Comparison of ENCODE assay signal across 15 cellular contexts in genomic region chr11:16790484-16791240, GRCh38. TPM values are rescaled to one million over a fixed set of nuclear protein-coding genes. Genes with fewer than 3 reads are reported as not detected.
DNase-seq lines count a peak whose midpoint lies in the region; ATAC-seq, FAIRE-seq and TF ChIP-seq lines count a peak whose summit lies in the region.
"Had no signal": no experiment of that assay in that cellular context is flagged by ENCODE, and none has a peak within 500 bp of the region (broad histone marks: within the 10 kb centered on the region; RNA-seq: fewer than 3 reads in every experiment).

No MANE protein-coding gene starts in this region.

- ATAC-seq in GM21786 (IDR thresholded peaks at IDR 0.05; ENCODE audit: unreplicated experiment), result no peak

- H3K79me2 ChIP-seq in ACC112 (ENCODE audit: control insufficient read depth, insufficient read depth, low read length, unreplicated experiment) (no peaks in the 10 kb centered on the region), astrocyte (ENCODE audit: insufficient read depth, low read length) (no peaks in the 10 kb centered on the region), osteoblast (ENCODE audit: insufficient read depth, low read length) (no peaks in the 10 kb centered on the region)

- H3K9me3 Mint-ChIP-seq in astrocyte (ENCODE audit: unreplicated experiment) (no peaks in the 10 kb centered on the region), Caco-2 (ENCODE audit: unreplicated experiment) (no peaks in the 10 kb centered on the region)

- FAIRE-seq in astrocyte (lab: Jason Lieb, UNC), result no peak

- no peaks in the 10 kb centered on the region for H3K36me3 ChIP-seq in ACC112 (ENCODE audit: insufficient read depth, low read length)
- H3K36me3 ChIP-seq in astrocyte (ENCODE audit: insufficient read depth, low read length), result no peaks in the 10 kb centered on the region
- H3K36me3 ChIP-seq in osteoblast (ENCODE audit: insufficient read depth, low read length), result no peaks in the 10 kb centered on the region
- H3K36me3 ChIP-seq in colonic mucosa, result no peaks in the 10 kb centered on the region
- no peaks in the 10 kb centered on the region; the same call in none of the 2 replicates for H3K36me3 ChIP-seq in Caco-2 (ENCODE audit: control insufficient read depth, insufficient read depth, low read length)
- H3K36me3 ChIP-seq: ovary had no signal

- no peaks in the 10 kb centered on the region for H3K27me3 ChIP-seq in ACC112 (ENCODE audit: insufficient read depth, low read length)
- H3K27me3 ChIP-seq in astrocyte (ENCODE audit: insufficient read depth, low read length), result no peaks in the 10 kb centered on the region
- H3K27me3 ChIP-seq in osteoblast (ENCODE audit: insufficient read depth, low read length), result no peaks in the 10 kb centered on the region
- H3K27me3 ChIP-seq in colonic mucosa, result no peaks in the 10 kb centered on the region
- no peaks in the 10 kb centered on the region for H3K27me3 ChIP-seq in Caco-2 (replicated peaks; ENCODE audit: control insufficient read depth, insufficient read depth, low read length)
- H3K27me3 ChIP-seq: ovary had no signal

- POLR2A ChIA-PET in Caco-2 (lab: Charles Lee), result no interaction called here

- DNase-seq in KBM-7, result peak; percentile 62
- DNase-seq in astrocyte (ENCODE audit: low read depth), result no peak
- DNase-seq in osteoblast (ENCODE audit: insufficient read length, low spot score, missing footprints), result peak; percentile 32
- no peak for DNase-seq in NCI-H1092 treated with DMSO at 0.1 percent for 48 hours (lab: John Stamatoyannopoulos, UW)
- no peak for DNase-seq in colonic mucosa
- DNase-seq in Caco-2, result no peak
- DNase-seq: activated CD4-positive, alpha-beta T cell treated with anti-CD3 and anti-CD28 coated beads, Interleukin-2, amount 50 U/mL, for 1 hour; activated gamma-delta T cell; erythroblast; MM.1S; stimulated activated CD4-positive, alpha-beta T cell treated with anti-CD3 and anti-CD28 coated beads, Interleukin-2, amount 100 ng/mL, for 24 hours had no signal

- peak overlapping the region; percentile 91 for H3K27ac ChIP-seq in ACC112 (ENCODE audit: low read depth, low read length)
- peak overlapping the region; percentile 91 for H3K27ac ChIP-seq in astrocyte (ENCODE audit: low read depth, low read length)
- peak overlapping the region; percentile 96 for H3K27ac ChIP-seq in osteoblast (ENCODE audit: low read depth, low read length)
- no peak overlapping the region for H3K27ac ChIP-seq in colonic mucosa
- H3K27ac ChIP-seq: C4-2B, ovary had no signal

- in situ Hi-C loops in KBM-7 (cut with MboI; ENCODE audit: low pct_unique_long_range_greater_than_20kb, low sequenced_read_pairs), result no loop called here

- H3K4me1 ChIP-seq in ACC112 (ENCODE audit: control insufficient read depth, insufficient read depth, low read length, unreplicated experiment), result peaks cover 63% of the 10 kb centered on the region
- peaks cover 46% of the 10 kb centered on the region for H3K4me1 ChIP-seq in astrocyte (ENCODE audit: insufficient read depth, low read length)
- H3K4me1 ChIP-seq in osteoblast (ENCODE audit: insufficient read depth, low read length), result peaks cover 57% of the 10 kb centered on the region
- H3K4me1 ChIP-seq in colonic mucosa, result no peaks in the 10 kb centered on the region
- H3K4me1 ChIP-seq in Caco-2, result no peaks in the 10 kb centered on the region

- no TSS peak for BruUV-seq in Caco-2 (replicated peaks; lab: Mats Ljungman, UMichigan)

- H3K4me2 ChIP-seq in astrocyte (ENCODE audit: low read length), result peak overlapping the region; percentile 84
- H3K4me2 ChIP-seq in osteoblast (ENCODE audit: insufficient read depth, low read length), result no peak overlapping the region

- H3K4me3 Mint-ChIP-seq in astrocyte (ENCODE audit: unreplicated experiment) (peak overlapping the region; percentile 20), Caco-2 (ENCODE audit: unreplicated experiment) (no peak overlapping the region)

- H3K27me3 Mint-ChIP-seq in astrocyte (ENCODE audit: low read depth, unreplicated experiment), result no peaks in the 10 kb centered on the region
- H3K27me3 Mint-ChIP-seq in Caco-2 (ENCODE audit: insufficient read depth, unreplicated experiment), result no peaks in the 10 kb centered on the region

- CTCF ChIA-PET in Caco-2 (lab: Charles Lee), result no interaction called here

- H3K4me3 ChIP-seq in ACC112 (ENCODE audit: low read depth, low read length) (no peak overlapping the region), astrocyte (ENCODE audit: insufficient read depth, low read depth, low read length) (no peak overlapping the region), osteoblast (ENCODE audit: insufficient read depth, low read length) (no peak overlapping the region), colonic mucosa (no peak overlapping the region), Caco-2 (ENCODE audit: low read depth, low read length) (no peak overlapping the region)
- H3K4me3 ChIP-seq: ovary had no signal

- peak overlapping the region; percentile 49 for H3K9ac ChIP-seq in astrocyte (ENCODE audit: low read length)
- H3K9ac ChIP-seq in colonic mucosa (ENCODE audit: low read depth in 2 of 2, low read length in 2 of 2), result peak overlapping the region in 1 of 2 donors; percentile 32

- H3K9me3 ChIP-seq in astrocyte (ENCODE audit: insufficient read depth, low read depth, low read length) (no peaks in the 10 kb centered on the region), osteoblast (ENCODE audit: low read depth, low read length) (no peaks in the 10 kb centered on the region), colonic mucosa (no peaks in the 10 kb centered on the region), Caco-2 (no peaks in the 10 kb centered on the region)
- H3K9me3 ChIP-seq: ovary had no signal

- H3K36me3 Mint-ChIP-seq in astrocyte (ENCODE audit: low read depth, unreplicated experiment), result no peaks in the 10 kb centered on the region
- H3K36me3 Mint-ChIP-seq in Caco-2 (ENCODE audit: insufficient read depth, unreplicated experiment), result peaks cover 34% of the 10 kb centered on the region

- no peak overlapping the region for H2AFZ ChIP-seq in ACC112 (ENCODE audit: low read length, unreplicated experiment)
- H2AFZ ChIP-seq in astrocyte (ENCODE audit: low read depth, low read length), result no peak overlapping the region
- no peak overlapping the region for H2AFZ ChIP-seq in osteoblast (ENCODE audit: low read length)

- peak overlapping the region; percentile 98 for H3K27ac Mint-ChIP-seq in astrocyte (ENCODE audit: unreplicated experiment)
- no peak overlapping the region for H3K27ac Mint-ChIP-seq in Caco-2 (ENCODE audit: unreplicated experiment)

- H3K4me1 Mint-ChIP-seq in astrocyte (ENCODE audit: low read depth, unreplicated experiment), result peaks cover 25% of the 10 kb centered on the region
- peaks cover 6% of the 10 kb centered on the region for H3K4me1 Mint-ChIP-seq in Caco-2 (ENCODE audit: low read depth, unreplicated experiment)

- H4K20me1 ChIP-seq in astrocyte (ENCODE audit: insufficient read depth, low read length) (no peaks in the 10 kb centered on the region), osteoblast (ENCODE audit: insufficient read depth, low read length) (no peaks in the 10 kb centered on the region)

- TF ChIP-seq CTCF in astrocyte (IDR thresholded peaks at IDR 0.05; ENCODE audit: insufficient read depth, low read depth, low read length) (no peak), osteoblast (IDR thresholded peaks at IDR 0.05; ENCODE audit: extremely low read depth, low read depth, low read length) (no peak), colonic mucosa (IDR thresholded peaks at IDR 0.05) (no peak), Caco-2 (IDR thresholded peaks at IDR 0.05; ENCODE audit: insufficient read depth in 1 of 2, low read depth in 1 of 2, low read length in 1 of 2, severe bottlenecking in 1 of 2, unreplicated experiment in 1 of 2) (no peak)

- intact Hi-C loops in colonic mucosa (cut with DNase I), result no loop called here
- intact Hi-C loops in Caco-2 (cut with micrococcal nuclease; ENCODE audit: unreplicated experiment), result no loop called here

RNA-seq across cellular contexts. Expression of gene C11orf58, which starts 52.2 kb away (rescaled TPM):
- total RNA-seq in astrocyte, result 159 and 162 TPM in 2 replicates
- 139 and 153 TPM in 2 replicates for total RNA-seq in osteoblast
- total RNA-seq in colonic mucosa, result 10 to 100 TPM; 70.1 to 72.3 TPM
- total RNA-seq in Caco-2 (2022), result 200 and 209 TPM in 2 replicates

Comparison
In these comparisons a context has a peak if more than half of its experiments do, and no peak if none do; other contexts are left out.
1. DNase-seq: peak in KBM-7 (single experiment) and osteoblast (single experiment); none in astrocyte (single experiment), NCI-H1092 treated with DMSO at 0.1 percent for 48 hours (single experiment), colonic mucosa (single experiment) and Caco-2 (0 of 2).